Comparison of ENCODE assay signal across 15 cellular contexts in the genomic region with DNA sequence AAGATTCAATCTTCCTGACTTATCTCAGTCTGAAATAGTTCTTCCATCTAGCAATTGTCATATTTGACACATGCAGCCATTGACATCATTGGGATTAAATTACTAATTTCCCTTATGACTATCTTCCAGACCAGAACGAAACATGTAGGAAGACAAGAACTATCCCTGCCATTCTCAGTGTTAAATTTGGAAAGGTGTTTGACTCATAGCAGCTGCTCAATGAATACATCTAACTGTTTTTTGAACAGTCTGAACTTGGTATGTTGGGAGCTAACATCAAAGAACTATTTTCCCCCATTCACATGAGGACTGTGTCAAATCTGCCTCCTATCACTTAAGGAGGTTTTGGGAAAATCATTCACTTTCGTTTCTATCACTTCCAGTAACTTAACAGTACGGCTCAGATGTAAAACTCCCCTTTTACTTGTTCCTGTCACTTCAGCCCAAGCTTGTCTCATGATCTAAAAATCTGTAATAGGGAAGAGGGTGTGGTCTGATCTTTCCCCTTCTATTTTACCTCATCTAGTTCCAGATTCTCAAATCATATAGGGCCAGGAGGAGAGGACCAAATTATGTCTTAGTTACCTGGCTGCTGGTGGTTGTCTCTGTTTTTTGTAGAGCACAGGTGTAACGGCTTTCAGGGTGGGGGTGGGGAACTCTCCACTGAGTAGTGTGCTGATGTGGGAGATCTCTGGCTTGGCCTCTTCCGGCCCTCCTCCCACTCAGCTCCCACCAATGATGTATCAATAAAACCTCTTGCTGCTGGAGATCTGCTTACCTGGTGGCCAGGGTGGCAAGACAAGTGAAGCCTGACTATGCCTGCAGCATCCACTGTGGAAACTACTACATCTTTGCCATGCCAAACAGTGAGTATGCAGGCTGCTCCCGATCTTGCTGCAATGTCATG. TPM values are rescaled to one million over a fixed set of nuclear protein-coding genes. Genes with fewer than 3 reads are reported as not detected.
DNase-seq lines count a peak whose midpoint lies in the region; TF ChIP-seq lines count a peak whose summit lies in the region.
"Had no signal": no experiment of that assay in that cellular context is flagged by ENCODE, and none has a peak within 500 bp of the region (broad histone marks: within the 10 kb centered on the region; RNA-seq: fewer than 3 reads in every experiment).

No MANE protein-coding gene starts in this region.

- no peaks in the 10 kb centered on the region for H3K27me3 Mint-ChIP-seq in endodermal cell (ENCODE audit: insufficient read depth)
- H3K27me3 Mint-ChIP-seq: stimulated activated naive B cell treated with anti-CD40 and anti-IgM and Interleukin-4, amounts not matched to agents 10 μg/mL and 1 μg/mL and 100 μg/mL, for 72 hours had no signal

- H4K20me1 ChIP-seq in BLaER1, result no peaks in the 10 kb centered on the region
- no peaks in the 10 kb centered on the region for H4K20me1 ChIP-seq in smooth muscle cell (ENCODE audit: low read depth)

- H3K27ac ChIP-seq in BLaER1 (peak overlapping the region; percentile 89), endodermal cell (ENCODE audit: low read depth, low read length) (peak overlapping the region; percentile 49), smooth muscle cell (ENCODE audit: low read depth) (no peak overlapping the region)
- H3K27ac ChIP-seq: gastroesophageal sphincter, SJSA1 had no signal

- no peaks in the 10 kb centered on the region for H3K79me2 ChIP-seq in smooth muscle cell (ENCODE audit: low read depth)

- DNase-seq in GM06990 (ENCODE audit: extremely low read depth, insufficient read length) (no peak), OCI-M1 (lab: John Stamatoyannopoulos, UW) (peak; percentile 64), endodermal cell (peak; percentile 44), NCI-H1048 (lab: John Stamatoyannopoulos, UW) (no peak), AG08395 (ENCODE audit: low spot score) (no peak), NCI-H2171 (lab: John Stamatoyannopoulos, UW) (no peak), smooth muscle cell (lab: John Stamatoyannopoulos, UW; ENCODE audit: unreplicated experiment) (no peak)
- DNase-seq: activated CD4-positive, CD25-positive, alpha-beta regulatory T cell treated with anti-CD3 and anti-CD28 coated beads, Interleukin-2, amount 50 U/mL, for 72 hours; amygdala; NCI-H524 treated with DMSO at 0.1 percent for 48 hours; occipital lobe; stimulated activated naive B cell treated with anti-CD40 and anti-IgM and Interleukin-4, amounts not matched to agents 10 μg/mL and 1 μg/mL and 100 μg/mL, for 72 hours had no signal

- H3K4me3 ChIP-seq in BLaER1, result peak overlapping the region; percentile 25; the same call in 1 of the 2 replicates
- H3K4me3 ChIP-seq in GM06990 (replicated peaks; ENCODE audit: low read depth, low read length), result peak overlapping the region; percentile 8; the same call in 1 of the 2 replicates
- peak overlapping the region; percentile 25 for H3K4me3 ChIP-seq in endodermal cell (ENCODE audit: low read length)
- no peak overlapping the region for H3K4me3 ChIP-seq in smooth muscle cell
- H3K4me3 ChIP-seq: gastroesophageal sphincter, SJSA1 had no signal

- peak overlapping the region; percentile 49 for H3K9ac ChIP-seq in BLaER1
- peak overlapping the region; percentile 44 for H3K9ac ChIP-seq in endodermal cell (ENCODE audit: extremely low read depth, low read length, poor library complexity, severe bottlenecking)
- H3K9ac ChIP-seq in smooth muscle cell (ENCODE audit: low read depth), result no peak overlapping the region

- no peak overlapping the region for H3K27ac Mint-ChIP-seq in endodermal cell
- H3K27ac Mint-ChIP-seq: stimulated activated naive B cell treated with anti-CD40 and anti-IgM and Interleukin-4, amounts not matched to agents 10 μg/mL and 1 μg/mL and 100 μg/mL, for 72 hours had no signal

- peaks cover 13% of the 10 kb centered on the region for H3K4me1 Mint-ChIP-seq in endodermal cell

- H2AFZ ChIP-seq in smooth muscle cell (ENCODE audit: low read depth), result no peak overlapping the region

- H3K4me3 Mint-ChIP-seq in endodermal cell, result no peak overlapping the region
- H3K4me3 Mint-ChIP-seq: stimulated activated naive B cell treated with anti-CD40 and anti-IgM and Interleukin-4, amounts not matched to agents 10 μg/mL and 1 μg/mL and 100 μg/mL, for 72 hours had no signal

- peaks cover 3% of the 10 kb centered on the region for H3K36me3 Mint-ChIP-seq in endodermal cell (ENCODE audit: low read depth)

- WGBS in endodermal cell (ENCODE audit: insufficient coverage in 1 of 2, insufficient read length in 1 of 2), 2 experiments, result 72 to 85% methylated on average over 3 to 6 of the region's 6 CpGs
- 76% methylated on average over 6 of the region's 6 CpGs for WGBS in smooth muscle cell (ENCODE audit: low lambda C conversion rate)

- H3K36me3 ChIP-seq in BLaER1 (peaks cover 24% of the 10 kb centered on the region), GM06990 (ENCODE audit: control insufficient read depth, insufficient read depth, low read length) (peaks cover 9% of the 10 kb centered on the region), endodermal cell (ENCODE audit: control insufficient read depth, insufficient read depth, low read length) (no peaks in the 10 kb centered on the region), smooth muscle cell (ENCODE audit: low read depth) (no peaks in the 10 kb centered on the region)
- H3K36me3 ChIP-seq: gastroesophageal sphincter, SJSA1 had no signal

- no peaks in the 10 kb centered on the region for H3K27me3 ChIP-seq in BLaER1
- no peaks in the 10 kb centered on the region for H3K27me3 ChIP-seq in GM06990 (replicated peaks; ENCODE audit: control insufficient read depth, insufficient read depth, low read length)
- H3K27me3 ChIP-seq in endodermal cell (ENCODE audit: control insufficient read depth, insufficient read depth, low read length, poor library complexity, severe bottlenecking), result no peaks in the 10 kb centered on the region
- no peaks in the 10 kb centered on the region for H3K27me3 ChIP-seq in smooth muscle cell (ENCODE audit: low read depth)
- H3K27me3 ChIP-seq: SJSA1 had no signal

- peaks cover 9% of the 10 kb centered on the region for H3K9me3 Mint-ChIP-seq in endodermal cell

- TF ChIP-seq CTCF in GM06990 (IDR thresholded peaks at IDR 0.05; ENCODE audit: insufficient read depth, low read length, poor library complexity, severe bottlenecking), result no peak
- TF ChIP-seq CTCF in endodermal cell (conservative IDR thresholded peaks at IDR 0.05), result no peak
- TF ChIP-seq CTCF in smooth muscle cell (IDR thresholded peaks at IDR 0.05; ENCODE audit: borderline replicate concordance, insufficient read depth, poor library complexity, severe bottlenecking), result no peak

- H3F3A ChIP-seq in smooth muscle cell (ENCODE audit: low read depth), result no peaks in the 10 kb centered on the region

- H3K4me1 ChIP-seq in BLaER1 (peaks cover 64% of the 10 kb centered on the region), endodermal cell (ENCODE audit: control insufficient read depth, insufficient read depth, low read length) (peaks cover 29% of the 10 kb centered on the region), smooth muscle cell (ENCODE audit: low read depth) (no peaks in the 10 kb centered on the region)
- H3K4me1 ChIP-seq: gastroesophageal sphincter, SJSA1 had no signal

- H3K4me2 ChIP-seq in BLaER1, result peak overlapping the region; percentile 87
- H3K4me2 ChIP-seq in smooth muscle cell, result no peak overlapping the region

- H3K9me3 ChIP-seq in BLaER1, result peaks cover 27% of the 10 kb centered on the region
- peaks cover 16% of the 10 kb centered on the region for H3K9me3 ChIP-seq in endodermal cell (ENCODE audit: control insufficient read depth, low read length)
- peaks cover 13% of the 10 kb centered on the region for H3K9me3 ChIP-seq in smooth muscle cell (replicated peaks; ENCODE audit: low read depth)
- H3K9me3 ChIP-seq: SJSA1 had no signal

RNA-seq across cellular contexts. Expression of gene SLAMF1, which starts 26.2 kb away (rescaled TPM):
- total RNA-seq in endodermal cell (not detected), smooth muscle cell (not detected in 2 replicates)
- not detected for polyA plus RNA-seq in endodermal cell (2013, experiment 1 of 2)
- not detected for polyA plus RNA-seq in endodermal cell (2013, experiment 2 of 2)
- polyA plus RNA-seq in smooth muscle cell, result not detected in 2 replicates
- total RNA-seq: occipital lobe, SJSA1 had no signal

RNA-seq across cellular contexts. Expression of gene CD48, which starts 38.6 kb away (rescaled TPM):
- total RNA-seq in endodermal cell, result 1 to 10 TPM in 1 of 2 donors, under 1 TPM in 1; 0.55 to 1.1 TPM
- polyA plus RNA-seq in endodermal cell (2013, experiment 1 of 2), result 2.5 TPM
- 3.1 TPM for polyA plus RNA-seq in endodermal cell (2013, experiment 2 of 2)
- total RNA-seq in smooth muscle cell, result not detected in 2 replicates
- polyA plus RNA-seq in smooth muscle cell, result 0.37 TPM in 1 of 2 replicates, not detected in the other
- total RNA-seq: SJSA1 had no signal

Comparison
In these comparisons a context has a peak if more than half of its experiments do, and no peak if none do; other contexts are left out.
1. DNase-seq: peak in OCI-M1 (single experiment) and endodermal cell (single experiment); none in GM06990 (single experiment), NCI-H1048 (single experiment), AG08395 (single experiment), NCI-H2171 (single experiment) and smooth muscle cell (single experiment).